1 cellular context compared by ENCODE assay signal in the genomic region with DNA sequence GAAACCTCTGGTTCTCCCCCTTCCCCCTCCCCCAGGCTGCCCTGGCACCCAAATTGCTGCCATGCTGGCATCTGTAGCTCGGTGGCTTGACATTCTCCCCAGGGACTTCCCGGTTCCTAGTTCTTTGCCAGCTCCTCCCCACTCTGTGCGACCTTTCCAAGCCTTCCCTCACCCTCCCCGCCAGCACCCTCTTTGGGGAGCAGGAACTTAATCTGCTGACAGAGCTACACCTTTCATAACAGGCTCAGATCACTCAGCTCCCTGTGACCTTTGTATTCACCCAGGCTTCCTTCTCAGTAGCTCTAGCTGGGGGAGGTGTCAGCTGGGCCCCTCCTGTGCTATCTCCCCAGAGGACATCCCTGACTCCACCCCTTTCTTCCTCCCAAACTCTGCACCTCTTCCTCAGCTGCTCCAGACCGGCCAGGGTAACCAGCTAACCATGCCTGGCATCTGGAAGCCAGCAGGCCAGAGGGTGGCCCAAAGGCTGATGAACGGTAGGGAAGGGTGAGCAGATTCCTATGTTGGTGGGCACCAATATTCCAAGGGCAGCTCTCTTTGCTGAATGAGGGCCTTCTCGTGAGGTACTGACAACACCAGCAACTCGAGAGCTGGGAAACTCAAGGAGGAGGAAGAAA.
TF ChIP-seq lines count a peak whose summit lies in the region.

No MANE protein-coding gene starts in this region.

TF ChIP-seq in K562, 482 proteins besides CTCF, POLR2A, EP300 and RAD21 (continued from another document and continues in another):
- TF ChIP-seq HMGXB4 (CRISPR knock-in tag; IDR thresholded peaks at IDR 0.05) (no peak), GABPB2 (CRISPR knock-in tag; conservative IDR thresholded peaks at IDR 0.05) (no peak), CHD7 (IDR thresholded peaks at IDR 0.05; ENCODE audit: low read depth, low read length) (no peak), HDAC8 (tag; IDR thresholded peaks at IDR 0.05) (no peak), NR3C1 (CRISPR knock-in tag; IDR thresholded peaks at IDR 0.05) (no peak), HNRNPUL1 (IDR thresholded peaks at IDR 0.05; ENCODE audit: low read length) (no peak), MYBL2 (IDR thresholded peaks at IDR 0.05; ENCODE audit: low read depth) (no peak), MYBL2 (CRISPR knock-in tag; IDR thresholded peaks at IDR 0.05; ENCODE audit: borderline replicate concordance) (no peak), ZBTB26 (CRISPR knock-in tag; IDR thresholded peaks at IDR 0.05) (no peak), HMG20B (CRISPR knock-in tag; IDR thresholded peaks at IDR 0.05) (no peak), NFE2L1 (tag; IDR thresholded peaks at IDR 0.05; ENCODE audit: borderline replicate concordance, low read depth) (no peak), LARP7 (IDR thresholded peaks at IDR 0.05) (no peak), BHLHE40 (IDR thresholded peaks at IDR 0.05; ENCODE audit: low read length) (no peak), SOX6 (IDR thresholded peaks at IDR 0.05) (no peak), RBM14 (IDR thresholded peaks at IDR 0.05; ENCODE audit: borderline replicate concordance, insufficient read depth, low read depth, low read length) (no peak), SNIP1 (IDR thresholded peaks at IDR 0.05; ENCODE audit: low read depth) (no peak), BCOR (IDR thresholded peaks at IDR 0.05) (no peak), RCOR1 (IDR thresholded peaks at IDR 0.05; ENCODE audit: borderline replicate concordance in 1 of 2, low read depth in 2 of 2, low read length in 2 of 2) (peak in 1 of 2 experiments; percentile 63; a peak in 1 of 4 replicates), ESRRA (IDR thresholded peaks at IDR 0.05; ENCODE audit: borderline replicate concordance, low read depth) (peak; percentile 64; the same call in 1 of the 2 replicates)
- TF ChIP-seq, protein P1, sequence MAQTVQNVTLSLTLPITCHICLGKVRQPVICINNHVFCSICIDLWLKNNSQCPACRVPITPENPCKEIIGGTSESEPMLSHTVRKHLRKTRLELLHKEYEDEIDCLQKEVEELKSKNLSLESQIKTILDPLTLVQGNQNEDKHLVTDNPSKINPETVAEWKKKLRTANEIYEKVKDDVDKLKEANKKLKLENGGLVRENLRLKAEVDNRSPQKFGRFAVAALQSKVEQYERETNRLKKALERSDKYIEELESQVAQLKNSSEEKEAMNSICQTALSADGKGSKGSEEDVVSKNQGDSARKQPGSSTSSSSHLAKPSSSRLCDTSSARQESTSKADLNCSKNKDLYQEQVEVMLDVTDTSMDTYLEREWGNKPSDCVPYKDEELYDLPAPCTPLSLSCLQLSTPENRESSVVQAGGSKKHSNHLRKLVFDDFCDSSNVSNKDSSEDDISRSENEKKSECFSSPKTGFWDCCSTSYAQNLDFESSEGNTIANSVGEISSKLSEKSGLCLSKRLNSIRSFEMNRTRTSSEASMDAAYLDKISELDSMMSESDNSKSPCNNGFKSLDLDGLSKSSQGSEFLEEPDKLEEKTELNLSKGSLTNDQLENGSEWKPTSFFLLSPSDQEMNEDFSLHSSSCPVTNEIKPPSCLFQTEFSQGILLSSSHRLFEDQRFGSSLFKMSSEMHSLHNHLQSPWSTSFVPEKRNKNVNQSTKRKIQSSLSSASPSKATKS (CRISPR knock-in tag; IDR thresholded peaks at IDR 0.05) = no peak
- TF ChIP-seq, protein P2, sequence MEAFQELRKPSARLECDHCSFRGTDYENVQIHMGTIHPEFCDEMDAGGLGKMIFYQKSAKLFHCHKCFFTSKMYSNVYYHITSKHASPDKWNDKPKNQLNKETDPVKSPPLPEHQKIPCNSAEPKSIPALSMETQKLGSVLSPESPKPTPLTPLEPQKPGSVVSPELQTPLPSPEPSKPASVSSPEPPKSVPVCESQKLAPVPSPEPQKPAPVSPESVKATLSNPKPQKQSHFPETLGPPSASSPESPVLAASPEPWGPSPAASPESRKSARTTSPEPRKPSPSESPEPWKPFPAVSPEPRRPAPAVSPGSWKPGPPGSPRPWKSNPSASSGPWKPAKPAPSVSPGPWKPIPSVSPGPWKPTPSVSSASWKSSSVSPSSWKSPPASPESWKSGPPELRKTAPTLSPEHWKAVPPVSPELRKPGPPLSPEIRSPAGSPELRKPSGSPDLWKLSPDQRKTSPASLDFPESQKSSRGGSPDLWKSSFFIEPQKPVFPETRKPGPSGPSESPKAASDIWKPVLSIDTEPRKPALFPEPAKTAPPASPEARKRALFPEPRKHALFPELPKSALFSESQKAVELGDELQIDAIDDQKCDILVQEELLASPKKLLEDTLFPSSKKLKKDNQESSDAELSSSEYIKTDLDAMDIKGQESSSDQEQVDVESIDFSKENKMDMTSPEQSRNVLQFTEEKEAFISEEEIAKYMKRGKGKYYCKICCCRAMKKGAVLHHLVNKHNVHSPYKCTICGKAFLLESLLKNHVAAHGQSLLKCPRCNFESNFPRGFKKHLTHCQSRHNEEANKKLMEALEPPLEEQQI (IDR thresholded peaks at IDR 0.05) = no peak
- TF ChIP-seq, protein P3, sequence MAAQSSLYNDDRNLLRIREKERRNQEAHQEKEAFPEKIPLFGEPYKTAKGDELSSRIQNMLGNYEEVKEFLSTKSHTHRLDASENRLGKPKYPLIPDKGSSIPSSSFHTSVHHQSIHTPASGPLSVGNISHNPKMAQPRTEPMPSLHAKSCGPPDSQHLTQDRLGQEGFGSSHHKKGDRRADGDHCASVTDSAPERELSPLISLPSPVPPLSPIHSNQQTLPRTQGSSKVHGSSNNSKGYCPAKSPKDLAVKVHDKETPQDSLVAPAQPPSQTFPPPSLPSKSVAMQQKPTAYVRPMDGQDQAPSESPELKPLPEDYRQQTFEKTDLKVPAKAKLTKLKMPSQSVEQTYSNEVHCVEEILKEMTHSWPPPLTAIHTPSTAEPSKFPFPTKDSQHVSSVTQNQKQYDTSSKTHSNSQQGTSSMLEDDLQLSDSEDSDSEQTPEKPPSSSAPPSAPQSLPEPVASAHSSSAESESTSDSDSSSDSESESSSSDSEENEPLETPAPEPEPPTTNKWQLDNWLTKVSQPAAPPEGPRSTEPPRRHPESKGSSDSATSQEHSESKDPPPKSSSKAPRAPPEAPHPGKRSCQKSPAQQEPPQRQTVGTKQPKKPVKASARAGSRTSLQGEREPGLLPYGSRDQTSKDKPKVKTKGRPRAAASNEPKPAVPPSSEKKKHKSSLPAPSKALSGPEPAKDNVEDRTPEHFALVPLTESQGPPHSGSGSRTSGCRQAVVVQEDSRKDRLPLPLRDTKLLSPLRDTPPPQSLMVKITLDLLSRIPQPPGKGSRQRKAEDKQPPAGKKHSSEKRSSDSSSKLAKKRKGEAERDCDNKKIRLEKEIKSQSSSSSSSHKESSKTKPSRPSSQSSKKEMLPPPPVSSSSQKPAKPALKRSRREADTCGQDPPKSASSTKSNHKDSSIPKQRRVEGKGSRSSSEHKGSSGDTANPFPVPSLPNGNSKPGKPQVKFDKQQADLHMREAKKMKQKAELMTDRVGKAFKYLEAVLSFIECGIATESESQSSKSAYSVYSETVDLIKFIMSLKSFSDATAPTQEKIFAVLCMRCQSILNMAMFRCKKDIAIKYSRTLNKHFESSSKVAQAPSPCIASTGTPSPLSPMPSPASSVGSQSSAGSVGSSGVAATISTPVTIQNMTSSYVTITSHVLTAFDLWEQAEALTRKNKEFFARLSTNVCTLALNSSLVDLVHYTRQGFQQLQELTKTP (IDR thresholded peaks at IDR 0.05; ENCODE audit: low read depth in 1 of 2, partially characterized antibody in 2 of 2) = no peak
- TF ChIP-seq, protein P4, sequence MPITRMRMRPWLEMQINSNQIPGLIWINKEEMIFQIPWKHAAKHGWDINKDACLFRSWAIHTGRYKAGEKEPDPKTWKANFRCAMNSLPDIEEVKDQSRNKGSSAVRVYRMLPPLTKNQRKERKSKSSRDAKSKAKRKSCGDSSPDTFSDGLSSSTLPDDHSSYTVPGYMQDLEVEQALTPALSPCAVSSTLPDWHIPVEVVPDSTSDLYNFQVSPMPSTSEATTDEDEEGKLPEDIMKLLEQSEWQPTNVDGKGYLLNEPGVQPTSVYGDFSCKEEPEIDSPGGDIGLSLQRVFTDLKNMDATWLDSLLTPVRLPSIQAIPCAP (CRISPR knock-in tag; IDR thresholded peaks at IDR 0.05; ENCODE audit: borderline replicate concordance) = no peak
